Comparison of ENCODE assay signal across 9 cellular contexts in the genomic region with DNA sequence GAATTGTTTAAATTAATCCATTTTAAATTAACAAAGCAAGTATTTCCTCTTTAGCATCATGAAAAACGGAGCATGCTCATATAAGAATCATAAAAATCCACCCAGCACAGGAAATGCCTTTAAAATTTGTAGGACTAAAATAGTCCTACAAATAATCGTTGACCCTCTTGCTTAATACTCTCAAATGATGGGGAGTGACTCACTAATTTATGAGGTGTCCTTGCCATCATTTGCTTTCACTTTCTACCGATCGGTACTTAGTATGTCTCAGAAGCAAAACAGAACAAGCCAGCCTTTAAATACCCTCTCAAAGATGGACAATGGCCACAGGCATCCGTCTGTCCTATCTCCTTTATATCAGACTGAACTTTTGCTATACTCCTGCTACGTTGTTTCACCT.
DNase-seq lines count a peak whose midpoint lies in the region; ATAC-seq and TF ChIP-seq lines count a peak whose summit lies in the region.
"Had no signal": no experiment of that assay in that cellular context is flagged by ENCODE, and none has a peak within 500 bp of the region (broad histone marks: within the 10 kb centered on the region; RNA-seq: fewer than 3 reads in every experiment).

No MANE protein-coding gene starts in this region.

- DNase-seq in AG08395 (ENCODE audit: low spot score) (peak; percentile 18), HT1080 (ENCODE audit: low read depth) (peak; percentile 36), activated B cell treated with CpG ODN at 0.5 μM for 24 hours (no peak), kidney glomerular epithelial cell (lab: John Stamatoyannopoulos, UW) (peak; percentile 9), NCI-H2171 (lab: John Stamatoyannopoulos, UW) (no peak), superior temporal gyrus (ENCODE audit: extremely low spot score) (no peak)
- DNase-seq: left cardiac atrium had no signal

- POLR2A ChIA-PET in activated B cell treated with CpG ODN at 0.5 μM for 24 hours (lab: Charles Lee): interaction anchor here (0.6 to 0.7 kb wide), 3 partner anchors 23 to 1120 kb away, joined by 3 to 10 read pairs (median 4); partner anchors contain the start of gene SUCLA2

- CTCF ChIA-PET in activated B cell treated with CpG ODN at 0.5 μM for 24 hours (lab: Charles Lee): no interaction called here

- H3K27ac Mint-ChIP-seq in activated B cell treated with CpG ODN at 0.5 μM for 24 hours: no peak overlapping the region

- no peak for ATAC-seq in activated B cell treated with CpG ODN at 0.5 μM for 24 hours (ENCODE audit: low read depth)
- ATAC-seq in HG03520 (IDR thresholded peaks at IDR 0.05; ENCODE audit: unreplicated experiment): no peak
- ATAC-seq in HG03280 (IDR thresholded peaks at IDR 0.05; ENCODE audit: unreplicated experiment): no peak
- ATAC-seq: left cardiac atrium had no signal

- peaks cover 6% of the 10 kb centered on the region for H3K9me3 Mint-ChIP-seq in activated B cell treated with CpG ODN at 0.5 μM for 24 hours

- peak overlapping the region; percentile 39 for H3K4me3 Mint-ChIP-seq in activated B cell treated with CpG ODN at 0.5 μM for 24 hours

- TF ChIP-seq CTCF in activated B cell treated with CpG ODN at 0.5 μM for 24 hours (IDR thresholded peaks at IDR 0.05): no peak

- H3K27me3 Mint-ChIP-seq in activated B cell treated with CpG ODN at 0.5 μM for 24 hours: no peaks in the 10 kb centered on the region

- intact Hi-C loops in activated B cell treated with CpG ODN at 0.5 μM for 24 hours (cut with micrococcal nuclease): no loop called here

- no peaks in the 10 kb centered on the region for H3K4me1 Mint-ChIP-seq in activated B cell treated with CpG ODN at 0.5 μM for 24 hours

- H3K36me3 Mint-ChIP-seq in activated B cell treated with CpG ODN at 0.5 μM for 24 hours (ENCODE audit: low read depth): peaks cover 23% of the 10 kb centered on the region

Comparison
In these comparisons a context has a peak if more than half of its experiments do, and no peak if none do; other contexts are left out.
1. DNase-seq: peak in AG08395 (single experiment), HT1080 (single experiment) and kidney glomerular epithelial cell (single experiment); none in activated B cell treated with CpG ODN at 0.5 μM for 24 hours (single experiment), NCI-H2171 (single experiment) and superior temporal gyrus (single experiment).